8 cellular contexts compared by ENCODE assay signal in the genomic region with DNA sequence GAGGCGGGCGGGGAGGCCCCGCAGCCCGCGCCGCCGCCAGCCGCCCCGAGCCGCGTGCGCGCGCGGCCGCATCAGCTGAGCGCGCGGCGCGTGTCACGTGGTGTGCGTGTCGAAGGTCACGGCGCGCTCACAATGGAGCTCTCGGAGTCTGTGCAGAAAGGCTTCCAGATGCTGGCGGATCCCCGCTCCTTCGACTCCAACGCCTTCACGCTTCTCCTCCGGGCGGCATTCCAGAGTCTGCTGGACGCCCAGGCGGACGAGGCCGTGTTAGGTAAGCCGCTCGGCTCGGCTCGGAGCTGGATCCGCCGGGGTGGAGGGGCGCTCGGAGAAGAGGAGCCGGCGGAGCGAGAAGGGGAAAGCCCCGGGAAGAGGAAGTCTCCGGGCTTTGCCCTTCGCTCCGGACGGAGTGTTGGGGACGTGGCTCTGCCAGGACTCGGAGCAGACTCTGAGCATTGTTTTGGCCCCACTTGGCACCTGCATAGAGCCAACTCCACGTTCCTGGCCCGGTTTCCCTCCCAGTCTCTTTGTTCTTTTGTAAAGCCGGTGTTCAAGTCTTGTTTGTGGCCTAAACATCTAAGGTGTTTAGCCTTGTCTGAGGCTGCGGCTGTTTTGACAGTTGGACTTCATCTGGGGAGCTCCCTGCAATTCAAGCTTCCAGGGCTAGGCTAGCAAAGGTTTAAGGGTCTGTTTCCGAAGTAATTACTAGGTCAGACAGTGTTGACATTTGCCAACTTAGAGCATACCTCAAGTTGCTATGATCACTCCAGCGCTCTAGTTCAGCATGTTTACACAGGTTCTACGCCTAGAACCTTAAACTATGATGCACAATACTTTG. TPM values are rescaled to one million over a fixed set of nuclear protein-coding genes. Genes with fewer than 3 reads are reported as not detected.
DNase-seq lines count a peak whose midpoint lies in the region; ATAC-seq, FAIRE-seq and TF ChIP-seq lines count a peak whose summit lies in the region.

A gene (plus strand): TSS at position 103 of the 835 bp plus-strand sequence. CDS start 30 bp downstream, at position 133.

- POLR2A ChIA-PET in A549 (lab: Yijun Ruan, JAX) = interaction anchor here (0.5 to 2.5 kb wide), 20 partner anchors 8 to 1023 kb away, joined by 3 to 62 read pairs (median 4); a partner anchor contains a TSS

- H3K36me3 ChIP-seq in WERI-Rb-1 (no peaks in the 10 kb centered on the region), smooth muscle cell (ENCODE audit: low read depth) (no peaks in the 10 kb centered on the region)

- H3K9me3 ChIP-seq in A549 (no peaks in the 10 kb centered on the region), WERI-Rb-1 (ENCODE audit: severe bottlenecking) (no peaks in the 10 kb centered on the region), smooth muscle cell (replicated peaks; ENCODE audit: low read depth) (no peaks in the 10 kb centered on the region)

- H3K9ac ChIP-seq in smooth muscle cell (ENCODE audit: low read depth) = peak within 1 kb of the TSS; percentile 86

- WGBS in A549 (ENCODE audit: missing lambda C conversion rate) = under 1% methylated on average over 14 of the region's 64 CpGs
- WGBS in smooth muscle cell (ENCODE audit: low lambda C conversion rate) = 1% methylated on average over 62 of the region's 64 CpGs

- H3K27me3 ChIP-seq in WERI-Rb-1 (ENCODE audit: insufficient read depth, low read depth, severe bottlenecking) (no peaks in the 10 kb centered on the region), smooth muscle cell (ENCODE audit: low read depth) (peaks cover 45% of the 10 kb centered on the region)

- no peak for TF ChIP-seq RAD21 in A549 (conservative IDR thresholded peaks at IDR 0.05 in 1 of 2, IDR thresholded peaks at IDR 0.05 in 1 of 2)

- DNase-seq in A549 (ENCODE audit: low read depth in 1 of 2, low spot score in 1 of 2) = peak; percentile 60 to 87
- DNase-seq in NCI-H2171 (lab: John Stamatoyannopoulos, UW) = peak; percentile 74
- peak; percentile 75 for DNase-seq in WERI-Rb-1
- DNase-seq in caudate nucleus (lab: John Stamatoyannopoulos, UW) = peak in 59 of 61 donors; percentile 19 to 93 (median 82)
- peak; percentile 92 for DNase-seq in inferior parietal cortex (ENCODE audit: extremely low spot score)
- DNase-seq in smooth muscle cell (lab: John Stamatoyannopoulos, UW; ENCODE audit: unreplicated experiment) = peak; percentile 62

- peaks cover 6% of the 10 kb centered on the region for H3F3A ChIP-seq in smooth muscle cell (ENCODE audit: low read depth)

- TF ChIP-seq POLR2A in A549 (IDR thresholded peaks at IDR 0.05; ENCODE audit: low read length) (peak; percentile 94), GM18505 (IDR thresholded peaks at IDR 0.05; ENCODE audit: borderline replicate concordance, extremely low read depth, insufficient read depth, insufficient read length) (peak; percentile 94)

- no peak for FAIRE-seq in A549 (lab: Jason Lieb, UNC)

- H3K79me2 ChIP-seq in smooth muscle cell (ENCODE audit: low read depth) = peaks cover 11% of the 10 kb centered on the region

- H3K4me2 ChIP-seq in A549 = peak within 1 kb of the TSS; percentile 98
- peak within 1 kb of the TSS; percentile 99 for H3K4me2 ChIP-seq in smooth muscle cell

- H4K20me1 ChIP-seq in smooth muscle cell (ENCODE audit: low read depth) = peaks cover 26% of the 10 kb centered on the region

- TF ChIP-seq CTCF in A549 (IDR thresholded peaks at IDR 0.05) (no peak), WERI-Rb-1 (IDR thresholded peaks at IDR 0.05; ENCODE audit: low read depth, low read length) (no peak), smooth muscle cell (IDR thresholded peaks at IDR 0.05; ENCODE audit: borderline replicate concordance, insufficient read depth, poor library complexity, severe bottlenecking) (no peak)

- H3K4me1 ChIP-seq in A549 (peaks cover 23% of the 10 kb centered on the region), smooth muscle cell (ENCODE audit: low read depth) (peaks cover 30% of the 10 kb centered on the region)

- H3K27ac ChIP-seq in A549 (peak within 1 kb of the TSS; percentile 95 to 96), WERI-Rb-1 (peak within 1 kb of the TSS; percentile 96), caudate nucleus (ENCODE audit: low read depth, low read length) (peak within 1 kb of the TSS; percentile 97), smooth muscle cell (ENCODE audit: low read depth) (peak within 1 kb of the TSS; percentile 79)

- no peak for TF ChIP-seq EP300 in A549 (IDR thresholded peaks at IDR 0.05)

- ATAC-seq in A549 = peak; percentile 76 to 85
- peak; percentile 58 for ATAC-seq in GM18505 (IDR thresholded peaks at IDR 0.05; ENCODE audit: unreplicated experiment)
- ATAC-seq in HG02938 (IDR thresholded peaks at IDR 0.05; ENCODE audit: unreplicated experiment) = peak; percentile 49

- H2AFZ ChIP-seq in smooth muscle cell (ENCODE audit: low read depth) = peak within 1 kb of the TSS; percentile 98

- H3K4me3 ChIP-seq in A549 = peak within 1 kb of the TSS; percentile 92
- H3K4me3 ChIP-seq in WERI-Rb-1 (ENCODE audit: low read depth, low read length) = peak within 1 kb of the TSS; percentile 92
- H3K4me3 ChIP-seq in smooth muscle cell = peak within 1 kb of the TSS; percentile 95

- CTCF ChIA-PET in A549 (lab: Yijun Ruan, JAX) = interaction anchor here (0.6 to 1.6 kb wide), 5 partner anchors 38 to 679 kb away, joined by 3 to 5 read pairs (median 4); no protein-coding TSS in a partner anchor

TF ChIP-seq in A549, 52 proteins besides CTCF, POLR2A, EP300 and RAD21 (continues in another document):
- TF ChIP-seq KDM5A (IDR thresholded peaks at IDR 0.05) (peak; percentile 19; the same call in 1 of the 2 replicates), CHD2 (IDR thresholded peaks at IDR 0.05; ENCODE audit: low read length, partially characterized antibody) (no peak), ZFP36 (IDR thresholded peaks at IDR 0.05; ENCODE audit: borderline replicate concordance, partially characterized antibody) (no peak), SREBF2 (IDR thresholded peaks at IDR 0.05) (no peak), ZSCAN20 (CRISPR knock-in tag; IDR thresholded peaks at IDR 0.05) (no peak), CEBPB (IDR thresholded peaks at IDR 0.05) (no peak), EHMT2 (IDR thresholded peaks at IDR 0.05; ENCODE audit: low read depth) (no peak), FOXS1 (CRISPR knock-in tag; IDR thresholded peaks at IDR 0.05) (no peak), EHF (CRISPR knock-in tag; IDR thresholded peaks at IDR 0.05) (no peak), BHLHE40 (IDR thresholded peaks at IDR 0.05; ENCODE audit: low read depth, low read length) (0 out of 2 replicates have a peak, but pooled peaks have one; percentile 7), POLR2AphosphoS2 (conservative IDR thresholded peaks at IDR 0.05; ENCODE audit: low read length) (no peak), HOXA7 (CRISPR knock-in tag; IDR thresholded peaks at IDR 0.05) (no peak)
- TF ChIP-seq, protein P1, sequence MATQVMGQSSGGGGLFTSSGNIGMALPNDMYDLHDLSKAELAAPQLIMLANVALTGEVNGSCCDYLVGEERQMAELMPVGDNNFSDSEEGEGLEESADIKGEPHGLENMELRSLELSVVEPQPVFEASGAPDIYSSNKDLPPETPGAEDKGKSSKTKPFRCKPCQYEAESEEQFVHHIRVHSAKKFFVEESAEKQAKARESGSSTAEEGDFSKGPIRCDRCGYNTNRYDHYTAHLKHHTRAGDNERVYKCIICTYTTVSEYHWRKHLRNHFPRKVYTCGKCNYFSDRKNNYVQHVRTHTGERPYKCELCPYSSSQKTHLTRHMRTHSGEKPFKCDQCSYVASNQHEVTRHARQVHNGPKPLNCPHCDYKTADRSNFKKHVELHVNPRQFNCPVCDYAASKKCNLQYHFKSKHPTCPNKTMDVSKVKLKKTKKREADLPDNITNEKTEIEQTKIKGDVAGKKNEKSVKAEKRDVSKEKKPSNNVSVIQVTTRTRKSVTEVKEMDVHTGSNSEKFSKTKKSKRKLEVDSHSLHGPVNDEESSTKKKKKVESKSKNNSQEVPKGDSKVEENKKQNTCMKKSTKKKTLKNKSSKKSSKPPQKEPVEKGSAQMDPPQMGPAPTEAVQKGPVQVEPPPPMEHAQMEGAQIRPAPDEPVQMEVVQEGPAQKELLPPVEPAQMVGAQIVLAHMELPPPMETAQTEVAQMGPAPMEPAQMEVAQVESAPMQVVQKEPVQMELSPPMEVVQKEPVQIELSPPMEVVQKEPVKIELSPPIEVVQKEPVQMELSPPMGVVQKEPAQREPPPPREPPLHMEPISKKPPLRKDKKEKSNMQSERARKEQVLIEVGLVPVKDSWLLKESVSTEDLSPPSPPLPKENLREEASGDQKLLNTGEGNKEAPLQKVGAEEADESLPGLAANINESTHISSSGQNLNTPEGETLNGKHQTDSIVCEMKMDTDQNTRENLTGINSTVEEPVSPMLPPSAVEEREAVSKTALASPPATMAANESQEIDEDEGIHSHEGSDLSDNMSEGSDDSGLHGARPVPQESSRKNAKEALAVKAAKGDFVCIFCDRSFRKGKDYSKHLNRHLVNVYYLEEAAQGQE (IDR thresholded peaks at IDR 0.05) = no peak
- TF ChIP-seq, protein P2, sequence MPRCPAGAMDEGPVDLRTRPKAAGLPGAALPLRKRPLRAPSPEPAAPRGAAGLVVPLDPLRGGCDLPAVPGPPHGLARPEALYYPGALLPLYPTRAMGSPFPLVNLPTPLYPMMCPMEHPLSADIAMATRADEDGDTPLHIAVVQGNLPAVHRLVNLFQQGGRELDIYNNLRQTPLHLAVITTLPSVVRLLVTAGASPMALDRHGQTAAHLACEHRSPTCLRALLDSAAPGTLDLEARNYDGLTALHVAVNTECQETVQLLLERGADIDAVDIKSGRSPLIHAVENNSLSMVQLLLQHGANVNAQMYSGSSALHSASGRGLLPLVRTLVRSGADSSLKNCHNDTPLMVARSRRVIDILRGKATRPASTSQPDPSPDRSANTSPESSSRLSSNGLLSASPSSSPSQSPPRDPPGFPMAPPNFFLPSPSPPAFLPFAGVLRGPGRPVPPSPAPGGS (IDR thresholded peaks at IDR 0.05) = peak; percentile 77; the same call in 1 of the 3 replicates
- TF ChIP-seq, protein P3, sequence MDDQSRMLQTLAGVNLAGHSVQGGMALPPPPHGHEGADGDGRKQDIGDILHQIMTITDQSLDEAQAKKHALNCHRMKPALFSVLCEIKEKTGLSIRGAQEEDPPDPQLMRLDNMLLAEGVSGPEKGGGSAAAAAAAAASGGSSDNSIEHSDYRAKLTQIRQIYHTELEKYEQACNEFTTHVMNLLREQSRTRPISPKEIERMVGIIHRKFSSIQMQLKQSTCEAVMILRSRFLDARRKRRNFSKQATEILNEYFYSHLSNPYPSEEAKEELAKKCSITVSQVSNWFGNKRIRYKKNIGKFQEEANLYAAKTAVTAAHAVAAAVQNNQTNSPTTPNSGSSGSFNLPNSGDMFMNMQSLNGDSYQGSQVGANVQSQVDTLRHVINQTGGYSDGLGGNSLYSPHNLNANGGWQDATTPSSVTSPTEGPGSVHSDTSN (IDR thresholded peaks at IDR 0.05) = no peak

RNA-seq across cellular contexts. Expression of the gene that starts here (rescaled TPM):
- polyA plus RNA-seq in A549 (2011; rRNA removed) (70.2 and 70.8 TPM in 2 replicates), A549 (2017; fragmentation: RNase III; extraction: RNeasy Plus Mini Kit Qiagen cat#74134 plus additional on column Dnase treatment) (42.2 to 47.9 TPM (median 44.8 TPM) in 3 replicates), smooth muscle cell (78.1 and 80.6 TPM in 2 replicates)
- polyA plus RNA-seq in A549 (2012; cell fraction: cytosol; rRNA removed) = 16.7 and 17.7 TPM in 2 replicates
- 6.9 and 11.4 TPM in 2 replicates for polyA plus RNA-seq in A549 (2012; cell fraction: nucleus; rRNA removed)
- polyA minus RNA-seq in A549 (2011; rRNA and poly(A)+ RNA removed) = 6.2 and 7.2 TPM in 2 replicates
- 44.3 and 99.0 TPM in 2 replicates for total RNA-seq in smooth muscle cell

Comparison
In these comparisons a context has a peak if more than half of its experiments do, and no peak if none do; other contexts are left out.
1. Peak in every context shown above with its lines: DNase-seq, ATAC-seq, H3K4me3 ChIP-seq and H3K27ac ChIP-seq.